Comparison of ENCODE assay signal across 15 cellular contexts in genomic region chr11:43583548-43583947, GRCh38.
"Had no signal": no experiment of that assay in that cellular context is flagged by ENCODE, and none has a peak within 500 bp of the region (broad histone marks: within the 10 kb centered on the region; RNA-seq: fewer than 3 reads in every experiment).

No MANE protein-coding gene starts in this region.

- H3K4me1 ChIP-seq: prostate gland had no signal

- DNase-seq: effector memory CD8-positive, alpha-beta T cell; esophagus squamous epithelium; kidney glomerular epithelial cell; naive B cell; right lobe of liver; stimulated activated CD4-positive, alpha-beta T cell treated with anti-CD3 and anti-CD28 coated beads, Interleukin-1b, Interleukin-23, amount 100 ng/mL, for 48 hours; stimulated activated CD4-positive, alpha-beta T cell treated with anti-CD3 and anti-CD28 coated beads, Interleukin-4, amount 100 ng/mL, for 24 hours; tibial artery; uterus had no signal

- H3K36me3 ChIP-seq: esophagus squamous epithelium, gastroesophageal sphincter, pancreas, prostate gland, right lobe of liver, tibial artery, upper lobe of left lung, uterus had no signal

- H3K4me3 ChIP-seq: esophagus squamous epithelium, gastroesophageal sphincter, pancreas, prostate gland, right lobe of liver, tibial artery, upper lobe of left lung, uterus had no signal

- ATAC-seq: effector memory CD8-positive, alpha-beta T cell; gastroesophageal sphincter; pancreas; right lobe of liver; stimulated activated memory B cell treated with anti-CD40 and anti-IgM and Interleukin-4, amounts not matched to agents 10 μg/mL and 1 μg/mL and 100 μg/mL, for 72 hours had no signal

- H3K27ac ChIP-seq: epithelial cell of prostate, esophagus squamous epithelium, gastroesophageal sphincter, pancreas, prostate gland, right lobe of liver, tibial artery, upper lobe of left lung, uterus had no signal

- H3K9me3 ChIP-seq: esophagus squamous epithelium, gastroesophageal sphincter, pancreas, prostate gland, right lobe of liver, tibial artery, upper lobe of left lung, uterus had no signal
